In the genomic region with DNA sequence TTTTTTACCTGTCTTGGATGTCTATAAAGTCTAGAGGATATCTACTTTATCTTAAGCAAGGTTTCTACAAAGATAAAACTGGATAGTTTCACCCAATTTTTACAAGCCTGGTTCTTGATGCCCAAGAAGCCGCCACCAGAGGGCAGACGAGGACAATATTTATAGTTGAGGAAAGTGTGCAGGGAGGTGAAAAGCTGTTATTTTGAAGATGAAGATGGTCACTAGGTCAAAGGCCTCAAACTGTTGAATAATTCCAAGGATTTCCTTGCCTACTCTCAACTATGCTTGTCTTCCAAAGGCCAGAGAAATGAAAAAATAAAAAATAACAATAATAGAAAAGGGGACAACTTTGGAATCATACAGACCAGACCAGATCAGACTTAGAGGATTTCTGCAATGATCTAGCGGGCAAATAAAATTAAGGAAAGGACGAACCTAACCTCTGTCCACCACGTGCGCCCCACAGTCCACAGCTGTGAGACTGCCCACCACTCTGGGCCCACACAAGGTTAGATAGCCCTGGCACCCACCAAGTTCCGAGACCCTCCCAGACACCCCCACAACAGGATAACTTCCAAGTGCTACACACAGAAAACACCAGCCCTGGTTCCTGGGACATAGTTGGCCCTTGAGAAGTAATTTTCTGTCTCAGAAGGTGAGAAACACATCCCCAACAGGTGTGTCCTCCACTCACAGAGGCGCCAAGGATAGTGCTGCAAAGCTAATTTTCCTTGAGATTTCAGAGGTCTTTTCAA, we compare ENCODE assay signal across 8 cellular contexts. TPM values are rescaled to one million over a fixed set of nuclear protein-coding genes. Genes with fewer than 3 reads are reported as not detected.
DNase-seq lines count a peak whose midpoint lies in the region; ATAC-seq and TF ChIP-seq lines count a peak whose summit lies in the region.

No MANE protein-coding gene starts in this region.

- TF ChIP-seq POLR2A in Peyer's patch (IDR thresholded peaks at IDR 0.05): no peak
- no peak for TF ChIP-seq POLR2A in transverse colon (IDR thresholded peaks at IDR 0.05)

- TF ChIP-seq EP300 in transverse colon (IDR thresholded peaks at IDR 0.05; ENCODE audit: low read depth): no peak

- H3K36me3 Mint-ChIP-seq in activated T-cell treated with anti-CD3 and anti-CD28 coated beads, Interleukin-2, amount 50 U/mL, for 72 hours (ENCODE audit: insufficient read depth in 2 of 2): no peaks in the 10 kb centered on the region

- H3K36me3 ChIP-seq in Peyer's patch (no peaks in the 10 kb centered on the region), parathyroid adenoma (ENCODE audit: control insufficient read depth, insufficient read depth, low read length) (no peaks in the 10 kb centered on the region), transverse colon (no peaks in the 10 kb centered on the region)

- H3K4me3 ChIP-seq in Peyer's patch (no peak overlapping the region), fibroblast of villous mesenchyme (ENCODE audit: low read depth, low read length) (no peak overlapping the region), parathyroid adenoma (ENCODE audit: low read depth, low read length) (no peak overlapping the region), transverse colon (no peak overlapping the region)

- H3K9me3 ChIP-seq in Peyer's patch (no peaks in the 10 kb centered on the region), parathyroid adenoma (ENCODE audit: control insufficient read depth, low read length) (no peaks in the 10 kb centered on the region), transverse colon (no peaks in the 10 kb centered on the region)

- H3K4me1 ChIP-seq in Peyer's patch: peaks cover 0 to 5% (median 0%) of the 10 kb centered on the region in 4 donors
- H3K4me1 ChIP-seq in parathyroid adenoma: no peaks in the 10 kb centered on the region
- peaks cover 0 to 27% (median 14%) of the 10 kb centered on the region in 4 donors for H3K4me1 ChIP-seq in transverse colon

- H3K27me3 Mint-ChIP-seq in activated T-cell treated with anti-CD3 and anti-CD28 coated beads, Interleukin-2, amount 50 U/mL, for 72 hours (ENCODE audit: low read depth): no peaks in the 10 kb centered on the region

- no peak overlapping the region for H2AFZ ChIP-seq in parathyroid adenoma

- in situ Hi-C loops in transverse colon (cut with MboI; ENCODE audit: low pct_ligation_motif_present in 1 of 4, low pct_unique_long_range_greater_than_20kb in 1 of 4, low sequenced_read_pairs in 3 of 4): loop anchor here in 2 of 4 donors (10.0 kb wide), 1 partner anchor 169 kb away; no protein-coding TSS in a partner anchor

- TF ChIP-seq CTCF in Peyer's patch (IDR thresholded peaks at IDR 0.05) (peak; percentile 70 to 87 (median 78)), fibroblast of villous mesenchyme (IDR thresholded peaks at IDR 0.05; ENCODE audit: insufficient read depth, low read depth, low read length) (peak; percentile 70), parathyroid adenoma (IDR thresholded peaks at IDR 0.05) (peak; percentile 84), transverse colon (IDR thresholded peaks at IDR 0.05) (peak; percentile 77 to 84 (median 81))

- H3K9ac ChIP-seq in parathyroid adenoma: no peak overlapping the region

- no peak overlapping the region for H3K4me3 Mint-ChIP-seq in activated T-cell treated with anti-CD3 and anti-CD28 coated beads, Interleukin-2, amount 50 U/mL, for 72 hours

- peak; percentile 46 for DNase-seq in SIG-M5 treated with dmso at 0.1 percent for 504 hours (lab: John Stamatoyannopoulos, UW; ENCODE audit: unreplicated experiment)
- DNase-seq in SIG-M5 (lab: John Stamatoyannopoulos, UW): no peak
- DNase-seq in Peyer's patch: peak; percentile 77 to 93 (median 92)
- DNase-seq in activated T-cell treated with anti-CD3 and anti-CD28 coated beads, Interleukin-2, amount 50 U/mL, for 72 hours: peak; percentile 72 to 75
- peak; percentile 77 for DNase-seq in fibroblast of villous mesenchyme (ENCODE audit: low read depth)
- DNase-seq in transverse colon: peak; percentile 86

- no peaks in the 10 kb centered on the region for H3K4me1 Mint-ChIP-seq in activated T-cell treated with anti-CD3 and anti-CD28 coated beads, Interleukin-2, amount 50 U/mL, for 72 hours (ENCODE audit: low read depth)

- no peaks in the 10 kb centered on the region for H3K79me2 ChIP-seq in parathyroid adenoma

- no peak overlapping the region for H3K27ac Mint-ChIP-seq in activated T-cell treated with anti-CD3 and anti-CD28 coated beads, Interleukin-2, amount 50 U/mL, for 72 hours

- H3K27me3 ChIP-seq in Peyer's patch (no peaks in the 10 kb centered on the region), parathyroid adenoma (ENCODE audit: control insufficient read depth, insufficient read depth, low read length) (no peaks in the 10 kb centered on the region), transverse colon (no peaks in the 10 kb centered on the region)

- no peak overlapping the region for H3K27ac ChIP-seq in Peyer's patch
- no peak overlapping the region for H3K27ac ChIP-seq in parathyroid adenoma
- no peak overlapping the region for H3K27ac ChIP-seq in transverse colon

- H3K4me2 ChIP-seq in parathyroid adenoma (ENCODE audit: low read length): no peak overlapping the region

- peak; percentile 54 for ATAC-seq in HG03565 (IDR thresholded peaks at IDR 0.05; ENCODE audit: unreplicated experiment)
- ATAC-seq in activated T-cell treated with anti-CD3 and anti-CD28 coated beads, Interleukin-2, amount 50 U/mL, for 72 hours (replicated peaks in 1 of 2): peak in 1 of 2 donors; percentile 44

- H3K9me3 Mint-ChIP-seq in activated T-cell treated with anti-CD3 and anti-CD28 coated beads, Interleukin-2, amount 50 U/mL, for 72 hours: no peaks in the 10 kb centered on the region

- WGBS in transverse colon (ENCODE audit: low coverage in 1 of 2), 2 donors: 28 to 35% methylated on average over 7 to 8 of the region's 8 CpGs

- intact Hi-C loops in transverse colon (cut with DNase I; ENCODE audit: low total_unique reads): loop anchor here (2.0 kb wide), 1 partner anchor 165 kb away; no protein-coding TSS in a partner anchor

RNA-seq across cellular contexts. Expression of a gene that starts 2.8 kb away (rescaled TPM):
- total RNA-seq in Peyer's patch (under 1 TPM; 0.18 to 0.83 (median 0.44) TPM), fibroblast of villous mesenchyme (0.32 and 0.43 TPM in 2 replicates), transverse colon (10 to 100 TPM in 2 of 4 donors, 1 to 10 TPM in 1, under 1 TPM in 1; 0.41 to 37.4 (median 17.5) TPM)
- under 1 TPM; 0.10 to 0.35 TPM for total RNA-seq in activated T-cell treated with anti-CD3 and anti-CD28 coated beads, Interleukin-2, amount 50 U/mL, for 72 hours

RNA-seq across cellular contexts. Expression of a gene that starts 34.0 kb away (rescaled TPM):
- 10 to 100 TPM; 33.6 to 63.4 (median 53.4) TPM for total RNA-seq in Peyer's patch
- total RNA-seq in activated T-cell treated with anti-CD3 and anti-CD28 coated beads, Interleukin-2, amount 50 U/mL, for 72 hours: 10 to 100 TPM; 38.3 to 41.1 TPM
- total RNA-seq in fibroblast of villous mesenchyme: 20.6 and 29.4 TPM in 2 replicates
- 10 to 100 TPM; 37.2 to 74.8 (median 52.3) TPM for total RNA-seq in transverse colon
